In genomic region chr10:124648131-124648475, GRCh38 we compare ENCODE assay signal across 8 cellular contexts.
DNase-seq lines count a peak whose midpoint lies in the region; ATAC-seq, FAIRE-seq and TF ChIP-seq lines count a peak whose summit lies in the region.
"Had no signal": no experiment of that assay in that cellular context is flagged by ENCODE, and none has a peak within 500 bp of the region (broad histone marks: within the 10 kb centered on the region; RNA-seq: fewer than 3 reads in every experiment).

No MANE protein-coding gene starts in this region.

- no peaks in the 10 kb centered on the region for H3K27me3 ChIP-seq in keratinocyte (ENCODE audit: control insufficient read depth, extremely low read depth, insufficient read depth, low read length)
- no peaks in the 10 kb centered on the region for H3K27me3 ChIP-seq in Caco-2 (replicated peaks; ENCODE audit: control insufficient read depth, insufficient read depth, low read length)
- H3K27me3 ChIP-seq: pancreas had no signal

- H3K9me3 ChIP-seq in keratinocyte (ENCODE audit: control insufficient read depth, low read depth, low read length), result no peaks in the 10 kb centered on the region
- H3K9me3 ChIP-seq in Caco-2, result no peaks in the 10 kb centered on the region
- H3K9me3 ChIP-seq: pancreas had no signal

- POLR2A ChIA-PET in activated CD8-positive, alpha-beta T cell treated with anti-CD3 and anti-CD28 coated beads for 36 hours (lab: Charles Lee), result interaction anchor here (0.9 to 5.5 kb wide), 8 partner anchors 9 to 113 kb away, joined by 3 to 29 read pairs (median 3); no protein-coding TSS in a partner anchor
- POLR2A ChIA-PET in Caco-2 (lab: Charles Lee), result no interaction called here

- peak overlapping the region; percentile 94 to 98 (median 95) for H3K27ac Mint-ChIP-seq in IgD-negative memory B cell
- H3K27ac Mint-ChIP-seq in activated CD8-positive, alpha-beta T cell treated with anti-CD3 and anti-CD28 coated beads for 36 hours, result peak overlapping the region; percentile 88
- H3K27ac Mint-ChIP-seq in stimulated activated memory B cell treated with anti-CD40 and anti-IgM and Interleukin-4, amounts not matched to agents 10 μg/mL and 1 μg/mL and 100 μg/mL, for 72 hours, result peak overlapping the region; percentile 99
- no peak overlapping the region for H3K27ac Mint-ChIP-seq in Caco-2 (ENCODE audit: unreplicated experiment)

- CTCF ChIA-PET in activated CD8-positive, alpha-beta T cell treated with anti-CD3 and anti-CD28 coated beads for 36 hours (lab: Charles Lee), result interaction anchor here (1.1 to 5.2 kb wide), 14 partner anchors 11 to 97 kb away, joined by 3 to 52 read pairs (median 7); no protein-coding TSS in a partner anchor
- CTCF ChIA-PET in Caco-2 (lab: Charles Lee), result no interaction called here

- peaks cover 35% of the 10 kb centered on the region for H3K79me2 ChIP-seq in keratinocyte (ENCODE audit: control insufficient read depth, insufficient read depth, low read length)

- H3K27ac ChIP-seq in keratinocyte (ENCODE audit: control insufficient read depth, insufficient read depth, low read length), result peak overlapping the region; percentile 71

- FAIRE-seq in keratinocyte (lab: Jason Lieb, UNC), result no peak
- FAIRE-seq: pancreas had no signal

- ATAC-seq in activated CD8-positive, alpha-beta T cell treated with anti-CD3 and anti-CD28 coated beads for 36 hours, result no peak
- no peak for ATAC-seq in stimulated activated memory B cell treated with anti-CD40 and anti-IgM and Interleukin-4, amounts not matched to agents 10 μg/mL and 1 μg/mL and 100 μg/mL, for 72 hours
- ATAC-seq in HG03469 (IDR thresholded peaks at IDR 0.05; ENCODE audit: unreplicated experiment), result no peak

- intact Hi-C loops in activated CD8-positive, alpha-beta T cell treated with anti-CD3 and anti-CD28 coated beads for 36 hours (cut with micrococcal nuclease), result loop anchor here (5.0 to 10.0 kb wide), 2 partner anchors 77 to 94 kb away; partner anchors contain the start of gene FAM53B
- intact Hi-C loops in Caco-2 (cut with micrococcal nuclease; ENCODE audit: unreplicated experiment), result no loop called here

- H3K36me3 Mint-ChIP-seq in IgD-negative memory B cell (peaks cover 1% of the 10 kb centered on the region), Caco-2 (ENCODE audit: insufficient read depth, unreplicated experiment) (no peaks in the 10 kb centered on the region)
- peaks cover 6% of the 10 kb centered on the region for H3K36me3 Mint-ChIP-seq in activated CD8-positive, alpha-beta T cell treated with anti-CD3 and anti-CD28 coated beads for 36 hours (ENCODE audit: low read depth)
- H3K36me3 Mint-ChIP-seq in stimulated activated memory B cell treated with anti-CD40 and anti-IgM and Interleukin-4, amounts not matched to agents 10 μg/mL and 1 μg/mL and 100 μg/mL, for 72 hours, result peaks cover 29% of the 10 kb centered on the region

- dilution Hi-C loops in keratinocyte (cut with MboI; ENCODE audit: extremely low pct_ligation_motif_present, low sequenced_read_pairs), result no loop called here

- no peak overlapping the region for H3K4me3 ChIP-seq in keratinocyte (ENCODE audit: control insufficient read depth in 2 of 3, extremely low read depth in 1 of 3, insufficient read depth in 2 of 3, low read depth in 1 of 3, low read length in 3 of 3)
- H3K4me3 ChIP-seq in Caco-2 (ENCODE audit: low read depth, low read length), result no peak overlapping the region
- H3K4me3 ChIP-seq: pancreas had no signal

- TF ChIP-seq CTCF in activated CD8-positive, alpha-beta T cell treated with anti-CD3 and anti-CD28 coated beads for 36 hours (IDR thresholded peaks at IDR 0.05), result no peak
- TF ChIP-seq CTCF in keratinocyte (optimal IDR thresholded peaks at IDR 0.05 in 1 of 3, IDR thresholded peaks at IDR 0.05 in 1 of 3, conservative IDR thresholded peaks at IDR 0.05 in 1 of 3; ENCODE audit: extremely low read depth in 1 of 3, insufficient read depth in 2 of 3, low read length in 3 of 3) (no peak), Caco-2 (IDR thresholded peaks at IDR 0.05; ENCODE audit: insufficient read depth in 1 of 2, low read depth in 1 of 2, low read length in 1 of 2, severe bottlenecking in 1 of 2, unreplicated experiment in 1 of 2) (no peak)

- no TSS peak for BruUV-seq in Caco-2 (replicated peaks; lab: Mats Ljungman, UMichigan)

- no peaks in the 10 kb centered on the region for H3K9me1 ChIP-seq in keratinocyte (ENCODE audit: control insufficient read depth, extremely low read depth, insufficient read depth, low read length)

- H3K4me1 ChIP-seq in keratinocyte (ENCODE audit: control insufficient read depth, extremely low read depth, insufficient read depth, low read length), result peaks cover 33% of the 10 kb centered on the region
- H3K4me1 ChIP-seq in Caco-2, result no peaks in the 10 kb centered on the region; the same call in 1 of the 2 replicates

- no peaks in the 10 kb centered on the region for H3K9me3 Mint-ChIP-seq in IgD-negative memory B cell
- no peaks in the 10 kb centered on the region for H3K9me3 Mint-ChIP-seq in activated CD8-positive, alpha-beta T cell treated with anti-CD3 and anti-CD28 coated beads for 36 hours
- H3K9me3 Mint-ChIP-seq in stimulated activated memory B cell treated with anti-CD40 and anti-IgM and Interleukin-4, amounts not matched to agents 10 μg/mL and 1 μg/mL and 100 μg/mL, for 72 hours, result no peaks in the 10 kb centered on the region
- no peaks in the 10 kb centered on the region for H3K9me3 Mint-ChIP-seq in Caco-2 (ENCODE audit: unreplicated experiment)

- H3K4me1 Mint-ChIP-seq in IgD-negative memory B cell (peaks cover 59 to 89% (median 82%) of the 10 kb centered on the region in 3 donors), Caco-2 (ENCODE audit: low read depth, unreplicated experiment) (no peaks in the 10 kb centered on the region)
- peaks cover 81% of the 10 kb centered on the region for H3K4me1 Mint-ChIP-seq in activated CD8-positive, alpha-beta T cell treated with anti-CD3 and anti-CD28 coated beads for 36 hours (ENCODE audit: low read depth)
- H3K4me1 Mint-ChIP-seq in stimulated activated memory B cell treated with anti-CD40 and anti-IgM and Interleukin-4, amounts not matched to agents 10 μg/mL and 1 μg/mL and 100 μg/mL, for 72 hours, result peaks cover 99% of the 10 kb centered on the region

- no peaks in the 10 kb centered on the region for H4K20me1 ChIP-seq in keratinocyte (ENCODE audit: control insufficient read depth, extremely low read depth, insufficient read depth, low read length)

- peak overlapping the region; percentile 25 for H2AFZ ChIP-seq in keratinocyte (ENCODE audit: control insufficient read depth, low read length)

- H3K4me2 ChIP-seq in keratinocyte (ENCODE audit: control insufficient read depth, extremely low read depth, insufficient read depth, low read depth, low read length), result peak overlapping the region; percentile 61

- H3K4me3 Mint-ChIP-seq in IgD-negative memory B cell, result peak overlapping the region; percentile 63 to 97 (median 81)
- H3K4me3 Mint-ChIP-seq in activated CD8-positive, alpha-beta T cell treated with anti-CD3 and anti-CD28 coated beads for 36 hours, result peak overlapping the region; percentile 33
- peak overlapping the region; percentile 55 for H3K4me3 Mint-ChIP-seq in stimulated activated memory B cell treated with anti-CD40 and anti-IgM and Interleukin-4, amounts not matched to agents 10 μg/mL and 1 μg/mL and 100 μg/mL, for 72 hours
- no peak overlapping the region for H3K4me3 Mint-ChIP-seq in Caco-2 (ENCODE audit: unreplicated experiment)

- peak overlapping the region; percentile 38 for H3K9ac ChIP-seq in keratinocyte (ENCODE audit: control insufficient read depth, extremely low read depth, insufficient read depth, low read length)

- no peak for DNase-seq in activated CD8-positive, alpha-beta T cell treated with anti-CD3 and anti-CD28 coated beads for 36 hours
- DNase-seq in keratinocyte (ENCODE audit: low read depth, low spot score) (no peak), Caco-2 (no peak), GOT3 (lab: John Stamatoyannopoulos, UW) (no peak)

- H3K36me3 ChIP-seq in keratinocyte (ENCODE audit: control insufficient read depth in 2 of 2, extremely low read depth in 1 of 2, insufficient read depth in 2 of 2, low read length in 2 of 2) (peaks cover 0 to 10% of the 10 kb centered on the region in 2 experiments), Caco-2 (ENCODE audit: control insufficient read depth, insufficient read depth, low read length) (no peaks in the 10 kb centered on the region)
- H3K36me3 ChIP-seq: pancreas had no signal

- H3K27me3 Mint-ChIP-seq in IgD-negative memory B cell (no peaks in the 10 kb centered on the region), Caco-2 (ENCODE audit: insufficient read depth, unreplicated experiment) (no peaks in the 10 kb centered on the region)
- H3K27me3 Mint-ChIP-seq in activated CD8-positive, alpha-beta T cell treated with anti-CD3 and anti-CD28 coated beads for 36 hours, result no peaks in the 10 kb centered on the region
- no peaks in the 10 kb centered on the region for H3K27me3 Mint-ChIP-seq in stimulated activated memory B cell treated with anti-CD40 and anti-IgM and Interleukin-4, amounts not matched to agents 10 μg/mL and 1 μg/mL and 100 μg/mL, for 72 hours
